9 cellular contexts compared by ENCODE assay signal in genomic region chr4:57119054-57119651, GRCh38. TPM values are rescaled to one million over a fixed set of nuclear protein-coding genes. Genes with fewer than 3 reads are reported as not detected.
DNase-seq lines count a peak whose midpoint lies in the region; ATAC-seq and TF ChIP-seq lines count a peak whose summit lies in the region.
"Had no signal": no experiment of that assay in that cellular context is flagged by ENCODE, and none has a peak within 500 bp of the region (broad histone marks: within the 10 kb centered on the region; RNA-seq: fewer than 3 reads in every experiment).

No MANE protein-coding gene starts in this region.

- no peak overlapping the region for H3K4me3 Mint-ChIP-seq in immature natural killer cell

- TF ChIP-seq CTCF in cardiac fibroblast (IDR thresholded peaks at IDR 0.05; ENCODE audit: low read depth, low read length) = no peak
- no peak for TF ChIP-seq CTCF in left lung (IDR thresholded peaks at IDR 0.05)
- no peak for TF ChIP-seq CTCF in thoracic aorta (IDR thresholded peaks at IDR 0.05)

- peak; percentile 93 for DNase-seq in NCI-H226
- peak; percentile 92 to 95 for DNase-seq in cardiac fibroblast (ENCODE audit: low read depth in 2 of 2)
- DNase-seq in left lung = peak in 1 of 2 donors; percentile 46
- peak; percentile 24 for DNase-seq in thoracic aorta (ENCODE audit: low spot score)
- DNase-seq in G401 (ENCODE audit: low spot score) = no peak
- no peak for DNase-seq in retina
- DNase-seq in immature natural killer cell = no peak
- no peak for DNase-seq in activated CD4-positive, alpha-beta T cell treated with anti-CD3 and anti-CD28 coated beads, Interleukin-2, amount 50 U/mL, for 1 hour
- DNase-seq: mesendoderm had no signal

- H3K36me3 ChIP-seq in left lung = no peaks in the 10 kb centered on the region
- no peaks in the 10 kb centered on the region for H3K36me3 ChIP-seq in thoracic aorta

- H3K36me3 Mint-ChIP-seq in immature natural killer cell = no peaks in the 10 kb centered on the region

- H3K27me3 ChIP-seq in left lung (no peaks in the 10 kb centered on the region), thoracic aorta (replicated peaks; ENCODE audit: insufficient read depth) (no peaks in the 10 kb centered on the region)

- peaks cover 7 to 13% (median 8%) of the 10 kb centered on the region in 3 donors for H3K27me3 Mint-ChIP-seq in immature natural killer cell (ENCODE audit: low read depth in 3 of 3)

- in situ Hi-C loops in G401 (cut with HindIII; ENCODE audit: low sequenced_read_pairs) = no loop called here

- intact Hi-C loops in left lung (cut with DNase I) = no loop called here

- H3K9me3 Mint-ChIP-seq in immature natural killer cell = no peaks in the 10 kb centered on the region

- peak overlapping the region in 1 of 6 donors; percentile 2 for H3K27ac Mint-ChIP-seq in immature natural killer cell

- ATAC-seq in left lung (peak; percentile 89), thoracic aorta (ENCODE audit: insufficient number of reproducible peaks, low FRiP score, low read depth) (peak; percentile 84)

- H3K4me1 Mint-ChIP-seq in immature natural killer cell = peaks cover 16 to 27% of the 10 kb centered on the region in 2 donors

- H3K27ac ChIP-seq in left lung = peak overlapping the region; percentile 61 to 71
- peak overlapping the region; percentile 89 to 94 for H3K27ac ChIP-seq in thoracic aorta

- H3K4me3 ChIP-seq in cardiac fibroblast (replicated peaks in 1 of 2; ENCODE audit: low read depth in 2 of 2, low read length in 2 of 2) (peak overlapping the region in 1 of 2 donors; percentile 33), left lung (no peak overlapping the region), thoracic aorta (peak overlapping the region; percentile 37)

- H3K9me3 ChIP-seq in left lung = no peaks in the 10 kb centered on the region
- no peaks in the 10 kb centered on the region for H3K9me3 ChIP-seq in thoracic aorta

- peaks cover 0 to 12% of the 10 kb centered on the region in 2 donors for H3K4me1 ChIP-seq in left lung
- peaks cover 2 to 46% of the 10 kb centered on the region in 2 donors for H3K4me1 ChIP-seq in thoracic aorta (ENCODE audit: control insufficient read depth in 1 of 2, low read depth in 2 of 2)

RNA-seq across cellular contexts. Expression of gene IGFBP7, which starts 9.0 kb away (rescaled TPM):
- total RNA-seq in left lung = 100 to 1,000 TPM; 438 to 527 TPM
- total RNA-seq in thoracic aorta = 1,000 to 10,000 TPM; 4,453 to 6,615 TPM
- total RNA-seq in G401 (2014; rRNA removed; shearing (Covaris generic)) = 11.1 and 18.2 TPM in 2 replicates
- polyA plus RNA-seq in immature natural killer cell = 100 to 1,000 TPM; 192 to 270 (median 246) TPM

Comparison
In these comparisons a context has a peak if more than half of its experiments do, and no peak if none do; other contexts are left out.
1. DNase-seq: peak in NCI-H226 (single experiment), cardiac fibroblast (2 of 2) and thoracic aorta (single experiment); none in G401 (single experiment), retina (single experiment), immature natural killer cell (0 of 3) and activated CD4-positive, alpha-beta T cell treated with anti-CD3 and anti-CD28 coated beads, Interleukin-2, amount 50 U/mL, for 1 hour (single experiment).
2. RNA of gene IGFBP7, which starts 9.0 kb away (total RNA-seq): 4,453 to 6,615 TPM in thoracic aorta and 438 to 527 TPM in left lung; 11.1 to 18.2 TPM in G401; every median in the first group is over 10 times any median in the second.